ENCODE assay signal across 7 cellular contexts in the genomic region with DNA sequence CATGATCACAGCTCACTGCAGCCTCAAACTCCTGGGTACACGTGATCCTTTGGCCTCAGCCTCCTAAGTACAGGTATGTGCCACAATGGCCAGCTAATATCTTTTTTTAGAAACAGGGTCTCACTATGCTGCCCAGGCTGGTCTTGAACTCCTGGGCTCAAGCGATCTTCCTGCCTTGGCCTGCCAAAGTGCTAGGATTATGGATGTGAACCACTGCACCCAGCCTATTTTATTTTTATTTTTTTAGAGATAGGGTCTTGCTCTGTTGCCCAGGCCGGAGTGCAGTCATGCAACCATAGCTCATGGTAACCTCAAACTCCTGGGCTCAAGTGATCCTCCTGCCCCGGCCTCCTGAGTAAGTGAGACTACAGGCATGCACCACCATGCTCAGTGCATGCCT. TPM values are rescaled to one million over a fixed set of nuclear protein-coding genes. Genes with fewer than 3 reads are reported as not detected.
DNase-seq lines count a peak whose midpoint lies in the region; ATAC-seq and TF ChIP-seq lines count a peak whose summit lies in the region.
"Not testable (repeated sequence)": the region's sequence is repeated elsewhere in the genome, so short reads cannot be mapped to it uniquely, and the experiment has no call there.

No MANE protein-coding gene starts in this region.

- not testable (repeated sequence) for H3K27me3 ChIP-seq in CD4-positive, alpha-beta memory T cell (ENCODE audit: insufficient read depth, low read length); colonic mucosa; hepatocyte

- TF ChIP-seq CTCF in VCaP (conservative IDR thresholded peaks at IDR 0.05); colonic mucosa (IDR thresholded peaks at IDR 0.05); hepatocyte (IDR thresholded peaks at IDR 0.05; ENCODE audit: poor library complexity); natural killer cell (IDR thresholded peaks at IDR 0.05): not testable (repeated sequence)

- H2AFZ ChIP-seq in hepatocyte: not testable (repeated sequence)

- POLR2A ChIA-PET in CD4-positive, alpha-beta memory T cell (lab: Charles Lee; ENCODE audit: partially characterized antibody): interaction anchor here (1.1 to 4.5 kb wide), 11 partner anchors 8 to 563 kb away, joined by 3 to 29 read pairs (median 6); partner anchors contain the start of genes BAIAP2 and CHMP6

- not testable (repeated sequence) for H3K9me3 ChIP-seq in CD4-positive, alpha-beta memory T cell (ENCODE audit: control insufficient read depth in 1 of 2, low read length in 2 of 2); colonic mucosa; hepatocyte (ENCODE audit: low read depth)

- intact Hi-C loops in CD4-positive, alpha-beta memory T cell (cut with micrococcal nuclease); colonic mucosa (cut with DNase I); natural killer cell (cut with micrococcal nuclease): not testable (repeated sequence)

- peaks cover 0 to 12% (median 4%) of the 10 kb centered on the region in 8 donors for H3K9me3 Mint-ChIP-seq in CD4-positive, alpha-beta memory T cell
- H3K9me3 Mint-ChIP-seq in activated T-cell treated with anti-CD3 and anti-CD28 coated beads, Interleukin-2, amount 50 U/mL, for 4 hours; natural killer cell; stimulated activated memory B cell treated with anti-CD40 and anti-IgM and Interleukin-4, amounts not matched to agents 10 μg/mL and 1 μg/mL and 100 μg/mL, for 72 hours: not testable (repeated sequence)

- peak overlapping the region; percentile 71 for H3K4me2 ChIP-seq in hepatocyte

- H4K20me1 ChIP-seq in hepatocyte (ENCODE audit: insufficient read depth, poor library complexity, severe bottlenecking): not testable (repeated sequence)

- H3K36me3 Mint-ChIP-seq in CD4-positive, alpha-beta memory T cell; activated T-cell treated with anti-CD3 and anti-CD28 coated beads, Interleukin-2, amount 50 U/mL, for 4 hours (ENCODE audit: insufficient read depth); natural killer cell; stimulated activated memory B cell treated with anti-CD40 and anti-IgM and Interleukin-4, amounts not matched to agents 10 μg/mL and 1 μg/mL and 100 μg/mL, for 72 hours: not testable (repeated sequence)

- H3K4me1 Mint-ChIP-seq in CD4-positive, alpha-beta memory T cell: peaks cover 15 to 50% (median 29%) of the 10 kb centered on the region in 4 donors
- peaks cover 27% of the 10 kb centered on the region for H3K4me1 Mint-ChIP-seq in activated T-cell treated with anti-CD3 and anti-CD28 coated beads, Interleukin-2, amount 50 U/mL, for 4 hours (ENCODE audit: low read depth)
- peaks cover 20 to 27% of the 10 kb centered on the region in 2 donors for H3K4me1 Mint-ChIP-seq in natural killer cell
- H3K4me1 Mint-ChIP-seq in stimulated activated memory B cell treated with anti-CD40 and anti-IgM and Interleukin-4, amounts not matched to agents 10 μg/mL and 1 μg/mL and 100 μg/mL, for 72 hours: peaks cover 20% of the 10 kb centered on the region

- CTCF ChIA-PET in CD4-positive, alpha-beta memory T cell (lab: Charles Lee; ENCODE audit: partially characterized antibody): interaction anchor here (0.9 to 1.6 kb wide), 6 partner anchors 9 to 590 kb away, joined by 3 to 4 read pairs (median 4); no protein-coding TSS in a partner anchor

- not testable (repeated sequence) for H3K4me3 ChIP-seq in CD4-positive, alpha-beta memory T cell (ENCODE audit: low read length in 2 of 2); colonic mucosa; hepatocyte

- H3K4me1 ChIP-seq in CD4-positive, alpha-beta memory T cell (ENCODE audit: insufficient read depth, low read length): peaks cover 30% of the 10 kb centered on the region
- H3K4me1 ChIP-seq in colonic mucosa: peaks cover 17% of the 10 kb centered on the region
- not testable (repeated sequence) for H3K4me1 ChIP-seq in hepatocyte (ENCODE audit: insufficient read depth)

- ATAC-seq in activated T-cell treated with anti-CD3 and anti-CD28 coated beads, Interleukin-2, amount 50 U/mL, for 4 hours; natural killer cell; stimulated activated memory B cell treated with anti-CD40 and anti-IgM and Interleukin-4, amounts not matched to agents 10 μg/mL and 1 μg/mL and 100 μg/mL, for 72 hours: not testable (repeated sequence)

- H3K79me2 ChIP-seq in hepatocyte: not testable (repeated sequence)

- not testable (repeated sequence) for H3K9me2 ChIP-seq in hepatocyte (replicated peaks; ENCODE audit: insufficient read depth)

- DNase-seq in CD4-positive, alpha-beta memory T cell; activated T-cell treated with anti-CD3 and anti-CD28 coated beads, Interleukin-2, amount 50 U/mL, for 4 hours; colonic mucosa; hepatocyte (ENCODE audit: low spot score); natural killer cell: not testable (repeated sequence)

- H3K9ac ChIP-seq in colonic mucosa (ENCODE audit: low read depth in 2 of 2, low read length in 2 of 2): peak overlapping the region in 1 of 2 donors; percentile 80

- H3K27ac ChIP-seq in CD4-positive, alpha-beta memory T cell (ENCODE audit: low read depth, low read length): peak overlapping the region; percentile 69
- H3K27ac ChIP-seq in VCaP (peak overlapping the region; percentile 94), colonic mucosa (peak overlapping the region; percentile 82), hepatocyte (peak overlapping the region; percentile 78)

- WGBS in hepatocyte (ENCODE audit: low lambda C conversion rate, missing lambda C conversion rate): 91% methylated on average over 4 of the region's 4 CpGs

- H3K27me3 Mint-ChIP-seq in CD4-positive, alpha-beta memory T cell; activated T-cell treated with anti-CD3 and anti-CD28 coated beads, Interleukin-2, amount 50 U/mL, for 4 hours (ENCODE audit: low read depth); natural killer cell (ENCODE audit: low read depth in 2 of 2); stimulated activated memory B cell treated with anti-CD40 and anti-IgM and Interleukin-4, amounts not matched to agents 10 μg/mL and 1 μg/mL and 100 μg/mL, for 72 hours: not testable (repeated sequence)

- H3K27ac Mint-ChIP-seq in CD4-positive, alpha-beta memory T cell: peak overlapping the region; percentile 52 to 98 (median 92)
- H3K27ac Mint-ChIP-seq in natural killer cell: peak overlapping the region; percentile 86 to 95
- H3K27ac Mint-ChIP-seq in stimulated activated memory B cell treated with anti-CD40 and anti-IgM and Interleukin-4, amounts not matched to agents 10 μg/mL and 1 μg/mL and 100 μg/mL, for 72 hours: peak overlapping the region; percentile 81

- H3K36me3 ChIP-seq in CD4-positive, alpha-beta memory T cell (ENCODE audit: insufficient read depth, low read length); colonic mucosa; hepatocyte (replicated peaks; ENCODE audit: insufficient read depth, low read depth): not testable (repeated sequence)

- H3K4me3 Mint-ChIP-seq in CD4-positive, alpha-beta memory T cell: peak overlapping the region in 4 of 8 donors; percentile 82 to 95 (median 88)
- peak overlapping the region; percentile 19 for H3K4me3 Mint-ChIP-seq in activated T-cell treated with anti-CD3 and anti-CD28 coated beads, Interleukin-2, amount 50 U/mL, for 4 hours
- H3K4me3 Mint-ChIP-seq in natural killer cell; stimulated activated memory B cell treated with anti-CD40 and anti-IgM and Interleukin-4, amounts not matched to agents 10 μg/mL and 1 μg/mL and 100 μg/mL, for 72 hours: not testable (repeated sequence)

RNA-seq across cellular contexts. Expression of gene BAIAP2, which starts 17.6 kb away (rescaled TPM):
- total RNA-seq in CD4-positive, alpha-beta memory T cell: 1 to 10 TPM; 5.4 to 7.2 TPM
- polyA plus RNA-seq in CD4-positive, alpha-beta memory T cell: 1 to 10 TPM; 2.1 to 5.6 TPM
- total RNA-seq in activated T-cell treated with anti-CD3 and anti-CD28 coated beads, Interleukin-2, amount 50 U/mL, for 4 hours: 1 to 10 TPM; 4.7 to 9.2 (median 7.4) TPM
- total RNA-seq in colonic mucosa (10 to 100 TPM; 14.7 to 22.7 TPM), hepatocyte (15.8 and 27.1 TPM in 2 replicates), natural killer cell (10 to 100 TPM in 2 of 3 donors, 1 to 10 TPM in 1; 6.7 to 12.3 (median 10.4) TPM)
- polyA plus RNA-seq in hepatocyte: 49.7 and 60.0 TPM in 2 replicates

RNA-seq across cellular contexts. Expression of gene CHMP6, which starts 25.7 kb away (rescaled TPM):
- total RNA-seq in CD4-positive, alpha-beta memory T cell: 10 to 100 TPM; 41.4 to 42.3 TPM
- 10 to 100 TPM; 36.7 to 48.7 TPM for polyA plus RNA-seq in CD4-positive, alpha-beta memory T cell
- 10 to 100 TPM; 35.7 to 42.4 (median 42.1) TPM for total RNA-seq in activated T-cell treated with anti-CD3 and anti-CD28 coated beads, Interleukin-2, amount 50 U/mL, for 4 hours
- total RNA-seq in colonic mucosa (10 to 100 TPM; 29.1 to 43.5 TPM), hepatocyte (16.9 and 27.8 TPM in 2 replicates), natural killer cell (10 to 100 TPM; 26.8 to 33.3 (median 33.0) TPM)
- polyA plus RNA-seq in hepatocyte: 30.8 and 38.3 TPM in 2 replicates
